Comparison of ENCODE assay signal across 8 cellular contexts in the genomic region with DNA sequence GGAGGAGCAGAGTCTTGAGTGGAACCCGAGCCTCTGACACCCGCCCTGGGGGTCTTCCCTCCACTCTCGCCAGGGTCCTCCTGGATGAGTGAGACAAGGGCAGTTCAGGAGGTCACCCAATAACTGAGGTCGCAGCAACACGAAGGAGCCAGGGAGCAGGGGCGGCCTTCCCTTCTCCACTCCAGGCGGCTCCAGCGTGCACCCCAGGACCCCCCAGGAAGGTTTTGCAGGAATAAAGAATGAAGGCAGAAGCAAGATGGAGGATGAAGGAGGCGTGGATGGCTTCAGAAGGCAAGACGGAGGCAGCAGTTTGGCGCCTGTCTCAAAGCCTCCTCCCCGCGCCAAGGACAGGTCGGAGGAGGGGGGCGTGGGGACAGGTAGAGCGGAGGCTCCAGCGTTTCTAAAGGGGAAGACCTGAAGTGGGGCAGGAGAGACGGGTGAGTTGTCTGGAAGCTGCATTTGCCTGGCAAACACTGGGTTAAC. TPM values are rescaled to one million over a fixed set of nuclear protein-coding genes. Genes with fewer than 3 reads are reported as not detected.
DNase-seq lines count a peak whose midpoint lies in the region; ATAC-seq and TF ChIP-seq lines count a peak whose summit lies in the region.

No MANE protein-coding gene starts in this region.

- POLR2A ChIA-PET in AG04450 (lab: Yijun Ruan, JAX) = interaction anchor here (0.6 kb wide), 2 partner anchors 9 to 722 kb away, joined by 4 to 5 read pairs; no protein-coding TSS in a partner anchor

- H3K27ac Mint-ChIP-seq in IgD-negative memory B cell (peak overlapping the region in 2 of 3 donors; percentile 78 to 87), natural killer cell (peak overlapping the region; percentile 15 to 77)

- peaks cover 3% of the 10 kb centered on the region; the same call in 1 of the 2 replicates for H3K9me3 ChIP-seq in AG04450 (ENCODE audit: control insufficient read depth, insufficient read depth, low read length)

- intact Hi-C loops in natural killer cell (cut with micrococcal nuclease) = no loop called here

- ATAC-seq in natural killer cell = no peak
- ATAC-seq in HG02885 (IDR thresholded peaks at IDR 0.05; ENCODE audit: poor library complexity, unreplicated experiment) = no peak
- ATAC-seq in GM18909 (IDR thresholded peaks at IDR 0.05; ENCODE audit: poor library complexity, unreplicated experiment) = no peak

- no peak for DNase-seq in AG04450 (ENCODE audit: low read depth, low spot score)
- DNase-seq in natural killer cell = no peak
- no peak for DNase-seq in foreskin melanocyte
- DNase-seq in DMS153 treated with DMSO at 0.1 percent for 48 hours (lab: John Stamatoyannopoulos, UW; ENCODE audit: unreplicated experiment) = no peak

- CTCF ChIA-PET in AG04450 (lab: Charles Lee) = interaction anchor here (1.0 kb wide), 1 partner anchor 40 kb away, joined by 3 read pairs; no protein-coding TSS in a partner anchor

- H3K4me3 Mint-ChIP-seq in IgD-negative memory B cell (peak overlapping the region; percentile 82 to 94 (median 92)), natural killer cell (peak overlapping the region; percentile 74)

- H3K27me3 Mint-ChIP-seq in IgD-negative memory B cell = peaks cover 11% of the 10 kb centered on the region
- peaks cover 39 to 42% of the 10 kb centered on the region in 2 donors for H3K27me3 Mint-ChIP-seq in natural killer cell (ENCODE audit: low read depth in 2 of 2)

- H3K27ac ChIP-seq in AG04450 (ENCODE audit: low read depth, low read length) = no peak overlapping the region
- peak overlapping the region; percentile 39 for H3K27ac ChIP-seq in cingulate gyrus (ENCODE audit: low read depth, low read length)

- H3K4me1 Mint-ChIP-seq in IgD-negative memory B cell (peaks cover 22 to 28% (median 24%) of the 10 kb centered on the region in 3 donors), natural killer cell (peaks cover 29 to 62% of the 10 kb centered on the region in 2 donors)

- no peak for TF ChIP-seq CTCF in AG04450 (IDR thresholded peaks at IDR 0.05; ENCODE audit: low read depth, low read length)
- TF ChIP-seq CTCF in natural killer cell (IDR thresholded peaks at IDR 0.05) = no peak

- H3K27me3 ChIP-seq in AG04450 (ENCODE audit: control insufficient read depth, insufficient read depth, low read length) = peaks cover 28% of the 10 kb centered on the region

- H3K9me3 Mint-ChIP-seq in IgD-negative memory B cell = peaks cover 0 to 2% (median 0%) of the 10 kb centered on the region in 3 donors
- no peaks in the 10 kb centered on the region for H3K9me3 Mint-ChIP-seq in natural killer cell

- peak overlapping the region; percentile 82 for H3K4me3 ChIP-seq in AG04450 (ENCODE audit: low read depth, low read length)

- H3K36me3 Mint-ChIP-seq in IgD-negative memory B cell = peaks cover 2% of the 10 kb centered on the region
- H3K36me3 Mint-ChIP-seq in natural killer cell = no peaks in the 10 kb centered on the region

RNA-seq across cellular contexts. Expression of a gene that starts 0.6 kb away (rescaled TPM):
- polyA plus RNA-seq in AG04450 (2011; rRNA removed) (371 and 551 TPM in 2 replicates), IgD-negative memory B cell (162 TPM)
- 169 and 246 TPM in 2 replicates for polyA minus RNA-seq in AG04450 (2011; rRNA and poly(A)+ RNA removed)
- total RNA-seq in natural killer cell = 10 to 100 TPM in 1 of 3 donors, 1 to 10 TPM in 2; 4.7 to 36.3 (median 5.1) TPM
